Comparison of ENCODE assay signal across 11 cellular contexts in genomic region chr21:17783003-17783402, GRCh38. TPM values are rescaled to one million over a fixed set of nuclear protein-coding genes. Genes with fewer than 3 reads are reported as not detected.
DNase-seq lines count a peak whose midpoint lies in the region; ATAC-seq and TF ChIP-seq lines count a peak whose summit lies in the region.
"Had no signal": no experiment of that assay in that cellular context is flagged by ENCODE, and none has a peak within 500 bp of the region (broad histone marks: within the 10 kb centered on the region; RNA-seq: fewer than 3 reads in every experiment).

No MANE protein-coding gene starts in this region.

- H3K9me2 ChIP-seq in SU-DHL-6 (replicated peaks; ENCODE audit: insufficient read depth, low read length): no peaks in the 10 kb centered on the region

- H3K27ac Mint-ChIP-seq in CD8-positive, alpha-beta T cell: peak overlapping the region; percentile 97

- peak overlapping the region in 5 of 11 experiments; percentile 27 to 74 (median 68); a peak in 6 of 22 replicates for H3K27ac ChIP-seq in BLaER1 treated with 17β-estradiol and CSF1 and Interleukin-3, amounts not matched to agents 10 nM and 100 nM
- no peak overlapping the region for H3K27ac ChIP-seq in CD8-positive, alpha-beta T cell (ENCODE audit: low read depth, low read length)
- H3K27ac ChIP-seq in SU-DHL-6 (ENCODE audit: low read depth, low read length) (peak overlapping the region; percentile 99), gastrocnemius medialis (no peak overlapping the region)
- H3K27ac ChIP-seq in effector memory CD4-positive, alpha-beta T cell (ENCODE audit: insufficient read depth, low read length, poor library complexity, severe bottlenecking): peak overlapping the region; percentile 80
- H3K27ac ChIP-seq: suprapubic skin had no signal

- no peak overlapping the region for H2AFZ ChIP-seq in SU-DHL-6 (ENCODE audit: low read depth, low read length, severe bottlenecking)

- H3K9me3 Mint-ChIP-seq in CD8-positive, alpha-beta T cell: no peaks in the 10 kb centered on the region

- no peaks in the 10 kb centered on the region for H4K20me1 ChIP-seq in BLaER1 treated with 17β-estradiol and CSF1 and Interleukin-3, amounts not matched to agents 10 nM and 100 nM
- H4K20me1 ChIP-seq in SU-DHL-6 (ENCODE audit: low read depth, low read length): no peaks in the 10 kb centered on the region

- H3K27me3 Mint-ChIP-seq in CD8-positive, alpha-beta T cell (ENCODE audit: low read depth): no peaks in the 10 kb centered on the region

- H3K79me2 ChIP-seq in SU-DHL-6 (ENCODE audit: insufficient read depth, low read length): no peaks in the 10 kb centered on the region

- POLR2A ChIA-PET in CD8-positive, alpha-beta T cell (lab: Charles Lee): interaction anchor here (0.9 to 2.0 kb wide), 9 partner anchors 8 to 171 kb away, joined by 3 to 32 read pairs (median 7); partner anchors contain the start of gene C21orf91

- no peak for DNase-seq in CD8-positive, alpha-beta T cell
- no peak for DNase-seq in effector memory CD4-positive, alpha-beta T cell
- DNase-seq in gastrocnemius medialis (no peak), RKO (ENCODE audit: low spot score) (no peak)
- DNase-seq in stimulated activated CD4-positive, alpha-beta T cell treated with anti-CD3 and anti-CD28 coated beads, Interleukin-2, amount 100 ng/mL, for 48 hours: no peak
- DNase-seq: activated naive CD4-positive, alpha-beta T cell treated with Interleukin-2 at 50 U/mL for 16 hours; head of caudate nucleus; NCI-H1930 had no signal

- no peak for TF ChIP-seq POLR2A in gastrocnemius medialis (IDR thresholded peaks at IDR 0.05)

- ATAC-seq in CD8-positive, alpha-beta T cell: no peak
- ATAC-seq in gastrocnemius medialis: no peak

- H3K36me3 Mint-ChIP-seq in CD8-positive, alpha-beta T cell: peaks cover 35% of the 10 kb centered on the region

- peaks cover 60% of the 10 kb centered on the region for H3F3A ChIP-seq in SU-DHL-6 (ENCODE audit: insufficient read depth)

- in situ Hi-C loops in gastrocnemius medialis (cut with MboI; ENCODE audit: low sequenced_read_pairs in 4 of 4): no loop called here

- peaks cover 62 to 87% (median 75%) of the 10 kb centered on the region in 10 experiments for H3K4me1 ChIP-seq in BLaER1 treated with 17β-estradiol and CSF1 and Interleukin-3, amounts not matched to agents 10 nM and 100 nM
- peaks cover 80% of the 10 kb centered on the region for H3K4me1 ChIP-seq in CD8-positive, alpha-beta T cell (ENCODE audit: insufficient read depth, low read length)
- H3K4me1 ChIP-seq in effector memory CD4-positive, alpha-beta T cell (ENCODE audit: control insufficient read depth, insufficient read depth, low read length, poor library complexity, severe bottlenecking): peaks cover 58% of the 10 kb centered on the region
- H3K4me1 ChIP-seq in gastrocnemius medialis: no peaks in the 10 kb centered on the region

- CTCF ChIA-PET in CD8-positive, alpha-beta T cell (lab: Charles Lee): interaction anchor here (1.1 to 1.7 kb wide), 3 partner anchors 35 to 104 kb away, joined by 5 to 7 read pairs (median 6); partner anchors contain the start of gene C21orf91

- H3K4me3 ChIP-seq in BLaER1 treated with 17β-estradiol and CSF1 and Interleukin-3, amounts not matched to agents 10 nM and 100 nM: no peak overlapping the region
- H3K4me3 ChIP-seq in CD8-positive, alpha-beta T cell (ENCODE audit: low read depth, low read length): no peak overlapping the region
- peak overlapping the region; percentile 42 for H3K4me3 ChIP-seq in SU-DHL-6 (ENCODE audit: insufficient read depth, low read length, poor library complexity, severe bottlenecking)
- H3K4me3 ChIP-seq in effector memory CD4-positive, alpha-beta T cell (ENCODE audit: insufficient read depth, low read depth, low read length, poor library complexity, severe bottlenecking): no peak overlapping the region
- no peak overlapping the region for H3K4me3 ChIP-seq in gastrocnemius medialis
- H3K4me3 ChIP-seq: suprapubic skin had no signal

- H3K4me1 Mint-ChIP-seq in CD8-positive, alpha-beta T cell (ENCODE audit: low read depth): peaks cover 88% of the 10 kb centered on the region

- intact Hi-C loops in CD8-positive, alpha-beta T cell (cut with DNase I, micrococcal nuclease): loop anchor here (1.0 to 5.0 kb wide), 3 partner anchors 34 to 171 kb away; partner anchors contain the start of genes BTG3 (in 1 of the 2) and C21orf91 (in 1 of the 2)
- intact Hi-C loops in gastrocnemius medialis (cut with DNase I; ENCODE audit: low total_unique reads): no loop called here

- no peak for TF ChIP-seq CTCF in CD8-positive, alpha-beta T cell (IDR thresholded peaks at IDR 0.05)
- TF ChIP-seq CTCF in SU-DHL-6 (IDR thresholded peaks at IDR 0.05; ENCODE audit: insufficient read depth, low read length, poor library complexity, severe bottlenecking) (no peak), gastrocnemius medialis (IDR thresholded peaks at IDR 0.05 in 4 of 5, conservative IDR thresholded peaks at IDR 0.05 in 1 of 5) (no peak)

- no peaks in the 10 kb centered on the region for H3K27me3 ChIP-seq in BLaER1 treated with 17β-estradiol and CSF1 and Interleukin-3, amounts not matched to agents 10 nM and 100 nM
- H3K27me3 ChIP-seq in CD8-positive, alpha-beta T cell (ENCODE audit: insufficient read depth, low read length): no peaks in the 10 kb centered on the region
- H3K27me3 ChIP-seq in SU-DHL-6 (ENCODE audit: low read length) (no peaks in the 10 kb centered on the region), gastrocnemius medialis (no peaks in the 10 kb centered on the region)
- no peaks in the 10 kb centered on the region for H3K27me3 ChIP-seq in effector memory CD4-positive, alpha-beta T cell (replicated peaks; ENCODE audit: control insufficient read depth, insufficient read depth, low read length, poor library complexity, severe bottlenecking)
- H3K27me3 ChIP-seq: suprapubic skin had no signal

- H3K9me3 ChIP-seq in BLaER1 treated with 17β-estradiol and CSF1 and Interleukin-3, amounts not matched to agents 10 nM and 100 nM (replicated peaks in 1 of 11): peaks cover 0 to 23% (median 16%) of the 10 kb centered on the region in 11 experiments; a peak in 18 of 22 replicates
- H3K9me3 ChIP-seq in CD8-positive, alpha-beta T cell (ENCODE audit: low read length): no peaks in the 10 kb centered on the region
- no peaks in the 10 kb centered on the region for H3K9me3 ChIP-seq in SU-DHL-6 (ENCODE audit: insufficient read depth, low read length)
- H3K9me3 ChIP-seq in effector memory CD4-positive, alpha-beta T cell (ENCODE audit: control insufficient read depth, low read length): no peaks in the 10 kb centered on the region
- H3K9me3 ChIP-seq in gastrocnemius medialis: no peaks in the 10 kb centered on the region
- H3K9me3 ChIP-seq: suprapubic skin had no signal

- no peak overlapping the region for H3K9ac ChIP-seq in BLaER1 treated with 17β-estradiol and CSF1 and Interleukin-3, amounts not matched to agents 10 nM and 100 nM
- H3K9ac ChIP-seq in SU-DHL-6 (ENCODE audit: low read length): peak overlapping the region; percentile 58

- H3K4me3 Mint-ChIP-seq in CD8-positive, alpha-beta T cell: peak overlapping the region; percentile 87

- H3K36me3 ChIP-seq in BLaER1 treated with 17β-estradiol and CSF1 and Interleukin-3, amounts not matched to agents 10 nM and 100 nM: peaks cover 0 to 29% (median 21%) of the 10 kb centered on the region in 11 experiments; a peak in 20 of 22 replicates
- H3K36me3 ChIP-seq in CD8-positive, alpha-beta T cell (ENCODE audit: insufficient read depth, low read length): no peaks in the 10 kb centered on the region
- H3K36me3 ChIP-seq in SU-DHL-6 (ENCODE audit: low read length): peaks cover 17% of the 10 kb centered on the region
- H3K36me3 ChIP-seq in effector memory CD4-positive, alpha-beta T cell (ENCODE audit: control insufficient read depth, insufficient read depth, low read length): peaks cover 2% of the 10 kb centered on the region
- peaks cover 0 to 10% of the 10 kb centered on the region in 2 donors for H3K36me3 ChIP-seq in gastrocnemius medialis

- H3K4me2 ChIP-seq in BLaER1 treated with 17β-estradiol and CSF1 and Interleukin-3, amounts not matched to agents 10 nM and 100 nM: peak overlapping the region; percentile 62 to 90 (median 78); a peak in 19 of 22 replicates
- H3K4me2 ChIP-seq in SU-DHL-6 (ENCODE audit: low read depth, low read length, poor library complexity, severe bottlenecking): peak overlapping the region; percentile 89

RNA-seq across cellular contexts. Expression of gene C21orf91, which starts 36.2 kb away (rescaled TPM):
- total RNA-seq in CD8-positive, alpha-beta T cell: 10 to 100 TPM; 37.0 to 43.6 TPM
- 1 to 10 TPM; 4.0 to 8.5 (median 5.6) TPM for total RNA-seq in gastrocnemius medialis

Comparison
In these comparisons a context has a peak if more than half of its experiments do, and no peak if none do; other contexts are left out.
1. H3K27ac ChIP-seq: peak in SU-DHL-6 (single experiment) and effector memory CD4-positive, alpha-beta T cell (single experiment); none in CD8-positive, alpha-beta T cell (single experiment) and gastrocnemius medialis (0 of 4).
2. RNA of gene C21orf91, which starts 36.2 kb away (total RNA-seq): 37.0 to 43.6 TPM in CD8-positive, alpha-beta T cell; 4.0 to 8.5 TPM in gastrocnemius medialis; every median in the first group is over 4 times any median in the second.